16 cellular contexts compared by ENCODE assay signal in genomic region chr18:321839-322467, GRCh38. TPM values are rescaled to one million over a fixed set of nuclear protein-coding genes. Genes with fewer than 3 reads are reported as not detected.
DNase-seq lines count a peak whose midpoint lies in the region; ATAC-seq, FAIRE-seq and TF ChIP-seq lines count a peak whose summit lies in the region.
"Had no signal": no experiment of that assay in that cellular context is flagged by ENCODE, and none has a peak within 500 bp of the region (broad histone marks: within the 10 kb centered on the region; RNA-seq: fewer than 3 reads in every experiment).

No MANE protein-coding gene starts in this region.

- H3K4me3 ChIP-seq in A549 (no peak overlapping the region), SK-N-SH (ENCODE audit: low read depth in 2 of 2, low read length in 1 of 2) (no peak overlapping the region), gastrocnemius medialis (no peak overlapping the region), right lobe of liver (no peak overlapping the region), kidney (ENCODE audit: low read length in 2 of 2) (no peak overlapping the region)
- H3K4me3 ChIP-seq: upper lobe of right lung had no signal

- TF ChIP-seq CTCF in A549 (IDR thresholded peaks at IDR 0.05): no peak
- TF ChIP-seq CTCF in SK-N-SH (IDR thresholded peaks at IDR 0.05): no peak
- no peak for TF ChIP-seq CTCF in gastrocnemius medialis (IDR thresholded peaks at IDR 0.05 in 4 of 5, conservative IDR thresholded peaks at IDR 0.05 in 1 of 5)
- no peak for TF ChIP-seq CTCF in right lobe of liver (IDR thresholded peaks at IDR 0.05)
- no peak for TF ChIP-seq CTCF in kidney (IDR thresholded peaks at IDR 0.05; ENCODE audit: borderline replicate concordance, extremely low read depth, insufficient read depth)

- H3K79me2 ChIP-seq in SK-N-SH (ENCODE audit: insufficient read depth): no peaks in the 10 kb centered on the region

- POLR2A ChIA-PET in A549 (lab: Yijun Ruan, JAX) (no interaction called here), SK-N-SH (lab: Yijun Ruan, JAX) (no interaction called here)

- H4K20me1 ChIP-seq in SK-N-SH (ENCODE audit: insufficient read depth): no peaks in the 10 kb centered on the region

- no peak for ATAC-seq in A549
- ATAC-seq in GM19025 (IDR thresholded peaks at IDR 0.05; ENCODE audit: low read depth, unreplicated experiment): peak; percentile 11
- ATAC-seq in gastrocnemius medialis: no peak
- ATAC-seq in right lobe of liver: no peak

- H3F3A ChIP-seq in SK-N-SH (replicated peaks; ENCODE audit: insufficient read depth): peaks cover 9% of the 10 kb centered on the region

- intact Hi-C loops in gastrocnemius medialis (cut with DNase I; ENCODE audit: low total_unique reads): no loop called here
- intact Hi-C loops in right lobe of liver (cut with DNase I): no loop called here
- intact Hi-C loops in kidney (cut with DNase I): no loop called here

- TF ChIP-seq RAD21 in A549 (conservative IDR thresholded peaks at IDR 0.05 in 1 of 2, IDR thresholded peaks at IDR 0.05 in 1 of 2) (no peak), SK-N-SH (IDR thresholded peaks at IDR 0.05; ENCODE audit: low read length) (no peak)

- H2AFZ ChIP-seq in SK-N-SH (ENCODE audit: low read depth): no peak overlapping the region

- no peak overlapping the region for H3K27ac ChIP-seq in A549
- H3K27ac ChIP-seq in SK-N-SH (ENCODE audit: low read depth in 2 of 2, low read length in 1 of 2): no peak overlapping the region
- H3K27ac ChIP-seq in gastrocnemius medialis: peak overlapping the region in 2 of 4 donors; percentile 16 to 41
- no peak overlapping the region for H3K27ac ChIP-seq in right lobe of liver
- H3K27ac ChIP-seq in kidney (ENCODE audit: low read depth in 2 of 2, low read length in 2 of 2): no peak overlapping the region
- H3K27ac ChIP-seq: RWPE1, upper lobe of right lung had no signal

- H3K4me2 ChIP-seq in A549 (peak overlapping the region; percentile 34; the same call in 1 of the 3 replicates), SK-N-SH (peak overlapping the region; percentile 21; the same call in 1 of the 2 replicates)

- TF ChIP-seq EP300 in A549 (IDR thresholded peaks at IDR 0.05) (no peak), SK-N-SH (IDR thresholded peaks at IDR 0.05; ENCODE audit: borderline replicate concordance in 1 of 2, low read depth in 1 of 2, low read length in 1 of 2) (no peak)

- H3K4me1 ChIP-seq in A549 (peaks cover 11% of the 10 kb centered on the region; the same call in 2 of the 3 replicates), SK-N-SH (ENCODE audit: control insufficient read depth in 1 of 2, insufficient read depth in 2 of 2, low read depth in 1 of 2, low read length in 1 of 2) (peaks cover 4 to 16% of the 10 kb centered on the region in 2 experiments; a peak in 3 of 4 replicates), gastrocnemius medialis (peaks cover 0 to 11% of the 10 kb centered on the region in 2 donors), right lobe of liver (no peaks in the 10 kb centered on the region), kidney (ENCODE audit: control insufficient read depth in 1 of 2, insufficient read depth in 1 of 2, low read depth in 1 of 2, low read length in 2 of 2) (peaks cover 0 to 2% of the 10 kb centered on the region in 2 donors)

- H3K9ac ChIP-seq in SK-N-SH: no peak overlapping the region
- no peak overlapping the region for H3K9ac ChIP-seq in kidney (ENCODE audit: low read length in 2 of 2)

- CTCF ChIA-PET in A549 (lab: Yijun Ruan, JAX) (interaction anchor here (1.1 kb wide), 1 partner anchor 23 kb away, joined by 4 read pairs; no protein-coding TSS in a partner anchor), SK-N-SH (lab: Yijun Ruan, JAX) (interaction anchor here (1.2 to 1.4 kb wide), 3 partner anchors 29 to 302 kb away, joined by 3 to 5 read pairs (median 4); no protein-coding TSS in a partner anchor)

- DNase-seq in A549 (ENCODE audit: low read depth in 1 of 2, low spot score in 1 of 2): no peak
- DNase-seq in SK-N-SH: no peak
- DNase-seq in iris pigment epithelial cell (ENCODE audit: low read depth): peak; percentile 39
- no peak for DNase-seq in stimulated activated CD4-positive, alpha-beta T cell treated with anti-CD3 and anti-CD28 coated beads, Interleukin-1b, Interleukin-23, amount 100 ng/mL, for 48 hours
- no peak for DNase-seq in gastrocnemius medialis
- no peak for DNase-seq in right lobe of liver
- no peak for DNase-seq in kidney
- DNase-seq: activated gamma-delta T cell; CD4-positive, alpha-beta memory T cell; effector memory CD4-positive, alpha-beta T cell; NCI-H1930; stimulated activated naive CD4-positive, alpha-beta T cell had no signal

- in situ Hi-C loops in gastrocnemius medialis (cut with MboI; ENCODE audit: low sequenced_read_pairs in 4 of 4): no loop called here

- H3K36me3 ChIP-seq in SK-N-SH (replicated peaks in 1 of 2; ENCODE audit: control insufficient read depth in 1 of 2, insufficient read depth in 2 of 2, low read length in 1 of 2) (no peaks in the 10 kb centered on the region), gastrocnemius medialis (no peaks in the 10 kb centered on the region), right lobe of liver (no peaks in the 10 kb centered on the region), kidney (ENCODE audit: control insufficient read depth in 1 of 2, insufficient read depth in 2 of 2, low read length in 2 of 2) (no peaks in the 10 kb centered on the region)

- no peaks in the 10 kb centered on the region for H3K9me2 ChIP-seq in SK-N-SH

- H3K27me3 ChIP-seq in SK-N-SH (ENCODE audit: insufficient read depth) (no peaks in the 10 kb centered on the region), gastrocnemius medialis (no peaks in the 10 kb centered on the region), right lobe of liver (no peaks in the 10 kb centered on the region)
- H3K27me3 ChIP-seq: upper lobe of right lung had no signal

- TF ChIP-seq POLR2A in A549 (IDR thresholded peaks at IDR 0.05; ENCODE audit: low read length) (no peak), gastrocnemius medialis (IDR thresholded peaks at IDR 0.05) (no peak), right lobe of liver (IDR thresholded peaks at IDR 0.05) (no peak)

- 85% methylated on average over 5 of the region's 5 CpGs for WGBS in A549 (ENCODE audit: missing lambda C conversion rate)
- 89% methylated on average over 5 of the region's 5 CpGs for WGBS in SK-N-SH (ENCODE audit: low lambda C conversion rate)
- 81% methylated on average over 4 of the region's 5 CpGs for WGBS in right lobe of liver (ENCODE audit: insufficient coverage, low coverage, low lambda C conversion rate, missing lambda C conversion rate)

- FAIRE-seq in A549 (lab: Jason Lieb, UNC) (no peak), kidney (lab: Jason Lieb, UNC) (no peak)
- FAIRE-seq: keratinocyte had no signal

- no peaks in the 10 kb centered on the region for H3K9me3 ChIP-seq in A549
- no peaks in the 10 kb centered on the region for H3K9me3 ChIP-seq in SK-N-SH
- H3K9me3 ChIP-seq in gastrocnemius medialis: no peaks in the 10 kb centered on the region
- no peaks in the 10 kb centered on the region for H3K9me3 ChIP-seq in right lobe of liver
- no peaks in the 10 kb centered on the region for H3K9me3 ChIP-seq in kidney (ENCODE audit: control insufficient read depth in 1 of 2, low read length in 2 of 2)
- H3K9me3 ChIP-seq: upper lobe of right lung had no signal

TF ChIP-seq in A549, 52 proteins besides CTCF, POLR2A, EP300 and RAD21 (continues in another document):
- TF ChIP-seq NPAS2 (CRISPR knock-in tag; IDR thresholded peaks at IDR 0.05; ENCODE audit: borderline replicate concordance) (no peak), RNF2 (IDR thresholded peaks at IDR 0.05; ENCODE audit: borderline replicate concordance, low read depth) (no peak), JUN (IDR thresholded peaks at IDR 0.05) (no peak), FOXS1 (CRISPR knock-in tag; IDR thresholded peaks at IDR 0.05) (no peak), CHD2 (IDR thresholded peaks at IDR 0.05; ENCODE audit: low read length, partially characterized antibody) (no peak), KDM5A (IDR thresholded peaks at IDR 0.05) (no peak), NR3C1 (IDR thresholded peaks at IDR 0.05) (no peak), FOSB (CRISPR knock-in tag; IDR thresholded peaks at IDR 0.05) (no peak), RARB (CRISPR knock-in tag; IDR thresholded peaks at IDR 0.05) (no peak), GATA3 (IDR thresholded peaks at IDR 0.05; ENCODE audit: borderline replicate concordance) (no peak)
- TF ChIP-seq, protein P1, sequence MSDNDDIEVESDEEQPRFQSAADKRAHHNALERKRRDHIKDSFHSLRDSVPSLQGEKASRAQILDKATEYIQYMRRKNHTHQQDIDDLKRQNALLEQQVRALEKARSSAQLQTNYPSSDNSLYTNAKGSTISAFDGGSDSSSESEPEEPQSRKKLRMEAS (IDR thresholded peaks at IDR 0.05): no peak

TF ChIP-seq in SK-N-SH, 30 proteins besides CTCF, POLR2A, EP300 and RAD21 (continues in another document):
- TF ChIP-seq YY1 (IDR thresholded peaks at IDR 0.05; ENCODE audit: low read depth) (no peak), ELF1 (IDR thresholded peaks at IDR 0.05) (no peak), RXRA (IDR thresholded peaks at IDR 0.05; ENCODE audit: borderline replicate concordance, low read depth) (no peak), TCF12 (IDR thresholded peaks at IDR 0.05) (no peak), POLR2AphosphoS5 (IDR thresholded peaks at IDR 0.05; ENCODE audit: low read depth, low read length) (no peak), RFX5 (IDR thresholded peaks at IDR 0.05; ENCODE audit: low read length) (no peak), SMC3 (IDR thresholded peaks at IDR 0.05; ENCODE audit: low read depth, low read length) (no peak)
- TF ChIP-seq, protein P2, sequence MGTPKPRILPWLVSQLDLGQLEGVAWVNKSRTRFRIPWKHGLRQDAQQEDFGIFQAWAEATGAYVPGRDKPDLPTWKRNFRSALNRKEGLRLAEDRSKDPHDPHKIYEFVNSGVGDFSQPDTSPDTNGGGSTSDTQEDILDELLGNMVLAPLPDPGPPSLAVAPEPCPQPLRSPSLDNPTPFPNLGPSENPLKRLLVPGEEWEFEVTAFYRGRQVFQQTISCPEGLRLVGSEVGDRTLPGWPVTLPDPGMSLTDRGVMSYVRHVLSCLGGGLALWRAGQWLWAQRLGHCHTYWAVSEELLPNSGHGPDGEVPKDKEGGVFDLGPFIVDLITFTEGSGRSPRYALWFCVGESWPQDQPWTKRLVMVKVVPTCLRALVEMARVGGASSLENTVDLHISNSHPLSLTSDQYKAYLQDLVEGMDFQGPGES (IDR thresholded peaks at IDR 0.05; ENCODE audit: low read depth, low read length): no peak

RNA-seq across cellular contexts. Expression of gene THOC1, which starts 54.1 kb away (rescaled TPM):
- polyA plus RNA-seq in A549 (2011; rRNA removed): 38.6 and 62.6 TPM in 2 replicates
- 7.9 and 9.3 TPM in 2 replicates for polyA plus RNA-seq in A549 (2012; cell fraction: cytosol; rRNA removed)
- 8.2 and 12.4 TPM in 2 replicates for polyA plus RNA-seq in A549 (2012; cell fraction: nucleus; rRNA removed)
- polyA plus RNA-seq in A549 (2017; fragmentation: RNase III; extraction: RNeasy Plus Mini Kit Qiagen cat#74134 plus additional on column Dnase treatment): 31.2 to 32.0 TPM (median 31.4 TPM) in 3 replicates
- polyA minus RNA-seq in A549 (2011; rRNA and poly(A)+ RNA removed): 12.9 and 17.4 TPM in 2 replicates
- polyA plus RNA-seq in SK-N-SH (2012; rRNA removed): 12.3 and 14.4 TPM in 2 replicates
- 9.3 and 13.7 TPM in 2 replicates for polyA plus RNA-seq in SK-N-SH (2012; cell fraction: cytosol; rRNA removed)
- polyA plus RNA-seq in SK-N-SH (2012; cell fraction: nucleus; rRNA removed): 21.6 and 52.3 TPM in 2 replicates
- total RNA-seq in gastrocnemius medialis: 10 to 100 TPM in 3 of 4 donors, 1 to 10 TPM in 1; 6.4 to 19.4 (median 16.9) TPM
- total RNA-seq in right lobe of liver: 10 to 100 TPM; 11.0 to 16.0 (median 12.6) TPM
- total RNA-seq in kidney: 32.6 TPM
- 22.4 TPM for polyA plus RNA-seq in kidney (ENCODE audit: insufficient read depth, low read depth, low replicate concordance)
